ENCODE assay signal across 8 cellular contexts in the genomic region with DNA sequence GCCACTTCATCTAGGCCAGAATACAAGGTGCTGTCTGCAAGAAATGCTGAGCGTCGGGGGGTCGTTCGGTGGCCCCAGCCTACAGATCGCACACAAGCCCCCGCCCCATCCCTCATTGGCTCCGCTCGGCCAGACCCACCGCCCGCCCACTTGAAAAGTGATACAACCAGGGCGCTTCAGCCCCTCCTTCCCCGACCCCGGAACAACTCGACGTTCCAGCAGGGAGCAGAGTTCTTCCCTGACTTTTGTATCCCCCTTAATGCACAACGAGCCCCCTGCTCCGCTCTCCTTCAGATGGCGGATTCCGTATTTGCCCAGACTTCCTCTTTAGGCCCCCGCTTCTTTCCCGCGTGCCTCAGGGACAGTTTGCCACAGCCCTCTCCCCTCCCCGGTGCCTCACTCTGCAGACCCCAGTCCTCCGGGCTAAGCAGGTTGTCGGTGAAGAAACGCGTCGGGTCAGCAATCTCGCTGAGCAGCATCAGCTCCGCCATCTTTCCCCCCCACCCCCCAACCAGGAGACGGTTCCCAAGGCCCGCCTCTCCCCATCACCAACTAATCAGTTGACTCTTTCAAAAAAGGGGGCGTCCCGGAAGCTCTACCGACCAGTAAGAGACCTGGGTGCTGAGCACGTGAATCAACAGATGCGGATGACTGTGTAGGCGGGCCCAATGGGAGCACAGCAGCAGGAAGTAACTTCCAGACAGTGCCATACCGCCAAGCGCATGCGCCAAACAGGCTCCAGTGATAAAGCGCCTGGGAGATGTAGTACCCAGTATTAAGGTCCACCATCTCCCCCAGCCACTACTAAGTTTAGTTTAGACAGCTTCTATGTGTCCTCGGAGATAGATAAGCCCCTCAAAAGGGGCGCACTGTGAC. TPM values are rescaled to one million over a fixed set of nuclear protein-coding genes. Genes with fewer than 3 reads are reported as not detected.
A peak's percentile ranks its signal among the peaks of the same experiment; 100 is the strongest.
DNase-seq lines count a peak whose midpoint lies in the region; ATAC-seq, FAIRE-seq and TF ChIP-seq lines count a peak whose summit lies in the region.

A gene (minus strand): TSS at position 530 of the 876 bp plus-strand sequence. CDS start 39 bp downstream, at position 491.

- peak; percentile 95 for FAIRE-seq in GM18507 (lab: Jason Lieb, UNC)

- intact Hi-C loops in aorta (cut with DNase I): no loop called here

- H3K27me3 ChIP-seq in rectal smooth muscle tissue (ENCODE audit: control insufficient read depth, insufficient read depth, low read length) (no peaks in the 10 kb centered on the region), aorta (ENCODE audit: control insufficient read depth in 1 of 2, insufficient read depth in 2 of 2, low read length in 1 of 2) (no peaks in the 10 kb centered on the region)

- ATAC-seq in HG02981 (IDR thresholded peaks at IDR 0.05; ENCODE audit: unreplicated experiment) (peak; percentile 90), aorta (ENCODE audit: low FRiP score) (peak; percentile 95)

- H3K27ac ChIP-seq in rectal smooth muscle tissue (ENCODE audit: low read depth, low read length) (peak within 1 kb of the TSS; percentile 78), aorta (ENCODE audit: low read depth in 1 of 2, low read length in 2 of 2) (peak within 1 kb of the TSS in 1 of 2 donors; percentile 60)

- no peaks in the 10 kb centered on the region for H3K9me3 ChIP-seq in aorta (ENCODE audit: control insufficient read depth, low read length)

- peak within 1 kb of the TSS; percentile 47 for H3K9ac ChIP-seq in rectal smooth muscle tissue (ENCODE audit: low read length)

- DNase-seq in GM18507 (ENCODE audit: extremely low spot score, insufficient read length, low read depth) (peak; percentile 96), NCI-H2029 treated with DMSO at 0.1 percent for 48 hours (lab: John Stamatoyannopoulos, UW) (peak; percentile 98), T-helper 9 cell (peak; percentile 93), astrocyte of the cerebellum (ENCODE audit: low read depth) (peak; percentile 99), hepatic stellate cell (ENCODE audit: low spot score) (peak; percentile 99), aorta (peak; percentile 98 to 99)

- H3K4me1 ChIP-seq in rectal smooth muscle tissue (ENCODE audit: control insufficient read depth, insufficient read depth, low read length) (peaks cover 14% of the 10 kb centered on the region), aorta (ENCODE audit: control insufficient read depth in 1 of 2, insufficient read depth in 2 of 2, low read length in 2 of 2) (peaks cover 0 to 2% of the 10 kb centered on the region in 2 donors)

- in situ Hi-C loops in astrocyte of the cerebellum (cut with HindIII; ENCODE audit: low sequenced_read_pairs): loop anchor here (10.0 kb wide), 1 partner anchor 57 kb away; a partner anchor contains a TSS

- H3K4me3 ChIP-seq in astrocyte of the cerebellum (ENCODE audit: low read depth, low read length) (peak within 1 kb of the TSS; percentile 75), rectal smooth muscle tissue (ENCODE audit: low read length) (peak within 1 kb of the TSS; percentile 88), aorta (ENCODE audit: low read length in 2 of 2) (peak within 1 kb of the TSS; percentile 61 to 94)

- peaks cover 8% of the 10 kb centered on the region for H3K36me3 ChIP-seq in rectal smooth muscle tissue (ENCODE audit: control insufficient read depth, insufficient read depth, low read length)
- H3K36me3 ChIP-seq in aorta (ENCODE audit: control insufficient read depth in 1 of 2, insufficient read depth in 2 of 2, low read length in 1 of 2): peaks cover 0 to 1% of the 10 kb centered on the region in 2 donors

- no peak for TF ChIP-seq CTCF in astrocyte of the cerebellum (IDR thresholded peaks at IDR 0.05; ENCODE audit: low read depth, low read length, missing control alignments)

- WGBS in aorta, 2 donors: 0% methylated on average over 44 of the region's 44 CpGs

RNA-seq across cellular contexts. Expression of the gene that starts here (rescaled TPM):
- total RNA-seq in aorta: 10 to 100 TPM; 56.2 to 90.9 TPM
- 10 to 100 TPM; 12.9 to 93.1 TPM for polyA plus RNA-seq in aorta
